In genomic region chr6:147922764-147923163, GRCh38 we compare ENCODE assay signal across 21 cellular contexts.
"Had no signal": no experiment of that assay in that cellular context is flagged by ENCODE, and none has a peak within 500 bp of the region (broad histone marks: within the 10 kb centered on the region; RNA-seq: fewer than 3 reads in every experiment).

No MANE protein-coding gene starts in this region.

- H3K4me1 ChIP-seq: neural progenitor cell, parathyroid adenoma, prostate gland, right atrium auricular region, sigmoid colon, spleen, tibial nerve, upper lobe of left lung, uterus had no signal

- H3K27ac ChIP-seq: neural progenitor cell, parathyroid adenoma, prostate gland, right atrium auricular region, sigmoid colon, skin epidermis, spleen, thoracic aorta, tibial nerve, upper lobe of left lung, uterus had no signal

- ATAC-seq: effector memory CD8-positive, alpha-beta T cell; left lobe of liver; natural killer cell treated with Interleukin-12 subunit alpha and Interleukin-12 subunit beta and Interleukin-15 and Interleukin-18, amount 100 ng/mL, for 72 hours; stimulated activated memory B cell treated with anti-CD40 and anti-IgM and Interleukin-4, amounts not matched to agents 10 μg/mL and 1 μg/mL and 100 μg/mL, for 72 hours had no signal

- H3K27me3 ChIP-seq: neural progenitor cell, right atrium auricular region, sigmoid colon, spleen, tibial nerve, upper lobe of left lung, uterus had no signal

- DNase-seq: cerebellar nuclear complex; cortex of kidney; effector memory CD8-positive, alpha-beta T cell; hypothalamus; midbrain; sigmoid colon; spleen; stimulated activated CD4-positive, alpha-beta T cell treated with anti-CD3 and anti-CD28 coated beads, Interleukin-4, amount 100 ng/mL, for 4 hours; upper lobe of left lung; uterus had no signal

- H3K4me3 ChIP-seq: lung, neural progenitor cell, prostate gland, right atrium auricular region, sigmoid colon, skin epidermis, spleen, thoracic aorta, tibial nerve, upper lobe of left lung, uterus had no signal

- H3K9ac ChIP-seq: neural progenitor cell, parathyroid adenoma had no signal

- H3K9me3 ChIP-seq: prostate gland, thoracic aorta, uterus had no signal

- H3K36me3 ChIP-seq: neural progenitor cell, prostate gland, right atrium auricular region, sigmoid colon, spleen, thoracic aorta, tibial nerve, upper lobe of left lung, uterus had no signal
